ENCODE assay signal across 38 cellular contexts in genomic region chr6:125048274-125048673, GRCh38.
"Had no signal": no experiment of that assay in that cellular context is flagged by ENCODE, and none has a peak within 500 bp of the region (broad histone marks: within the 10 kb centered on the region; RNA-seq: fewer than 3 reads in every experiment).

No MANE protein-coding gene starts in this region.

- H3K4me1 ChIP-seq: Peyer's patch had no signal

- H3K4me1 Mint-ChIP-seq: activated B cell treated with CpG ODN at 0.5 μM for 24 hours; activated naive CD8-positive, alpha-beta T cell treated with anti-CD3 and anti-CD28 coated beads for 36 hours had no signal

- H3K27me3 Mint-ChIP-seq: activated B cell treated with CpG ODN at 0.5 μM for 24 hours; activated CD4-positive, alpha-beta memory T cell treated with anti-CD3 and anti-CD28 coated beads for 36 hours; activated naive CD8-positive, alpha-beta T cell treated with anti-CD3 and anti-CD28 coated beads for 36 hours had no signal

- H3K36me3 ChIP-seq: cardiac muscle cell, MG63, Peyer's patch had no signal

- ATAC-seq: activated T-cell treated with anti-CD3 and anti-CD28 coated beads, Interleukin-2, amount 50 U/mL, for 4 hours; PC-3; SK-N-SH treated with all-trans-retinoic acid at 6 μM for 48 hours had no signal

- H3K9me3 ChIP-seq: MG63, Peyer's patch, SJSA1 had no signal

- H3K27ac Mint-ChIP-seq: activated B cell treated with CpG ODN at 0.5 μM for 24 hours; activated CD4-positive, alpha-beta memory T cell treated with anti-CD3 and anti-CD28 coated beads for 36 hours; activated naive CD8-positive, alpha-beta T cell treated with anti-CD3 and anti-CD28 coated beads for 36 hours; activated T-helper 1 cell treated with anti-CD3 and anti-CD28 coated beads, Interleukin-12 subunit alpha, Interleukin-12 subunit beta, Interleukin-2, Interleukin-4 antibody, amounts not matched to agents 30 ng/mL and 10 ng/mL and 1 ng/mL, durations not matched to agents 14 hours and 24 hours and 36 hours had no signal

- H3K27ac ChIP-seq: cardiac muscle cell, Peyer's patch, SJSA1, VCaP had no signal

- H3K27me3 ChIP-seq: cardiac muscle cell, MG63, Peyer's patch, SJSA1 had no signal

- H3K4me3 ChIP-seq: cardiac muscle cell, MG63, Peyer's patch, SJSA1 had no signal

- H3K9me3 Mint-ChIP-seq: activated B cell treated with CpG ODN at 0.5 μM for 24 hours; activated CD4-positive, alpha-beta memory T cell treated with anti-CD3 and anti-CD28 coated beads for 36 hours; activated naive CD8-positive, alpha-beta T cell treated with anti-CD3 and anti-CD28 coated beads for 36 hours; activated T-cell treated with anti-CD3 and anti-CD28 coated beads, Interleukin-2, amount 50 U/mL, for 4 hours had no signal

- DNase-seq: activated B cell treated with CpG ODN at 0.5 μM for 24 hours; activated CD4-positive, alpha-beta memory T cell treated with anti-CD3 and anti-CD28 coated beads for 36 hours; activated CD4-positive, alpha-beta T cell treated with anti-CD3 and anti-CD28 coated beads for 4 hours; activated CD4-positive, alpha-beta T cell treated with anti-CD3 and anti-CD28 coated beads, Interleukin-2, amount 50 U/mL, for 1 hour; activated CD4-positive, CD25-positive, alpha-beta regulatory T cell treated with anti-CD3 and anti-CD28 coated beads, Interleukin-2, amount 50 U/mL, for 72 hours; activated CD8-positive, alpha-beta memory T cell treated with anti-CD3 and anti-CD28 coated beads, Interleukin-2, amount 50 U/mL, for 4 hours; activated effector memory CD4-positive, alpha-beta T cell treated with Interleukin-2 at 50 U/mL for 16 hours; activated naive CD4-positive, alpha-beta T cell treated with anti-CD3 and anti-CD28 coated beads, Interleukin-2, amount 50 U/mL, for 16 hours; activated naive CD8-positive, alpha-beta T cell treated with anti-CD3 and anti-CD28 coated beads for 36 hours; activated T-cell treated with anti-CD3 and anti-CD28 coated beads for 4 hours; activated T-cell treated with anti-CD3 and anti-CD28 coated beads, Interleukin-2, amount 50 U/mL, for 4 hours; amniotic stem cell; aorta; Karpas-422; KBM-7; MG63; NCI-H1048; NCI-H1105 treated with DMSO at 0.1 percent for 48 hours; NCI-H1436; NCI-H1694; NCI-H1930; NCI-H2081 treated with DMSO at 0.1 percent for 48 hours; NCI-H345; NCI-H524 treated with DMSO at 0.1 percent for 48 hours; NCI-H748 treated with DMSO at 0.1 percent for 48 hours; NK-92 treated with Interleukin-12 subunit alpha and Interleukin-12 subunit beta, amount 100 ng/mL, for 24 hours; PC-3; Peyer's patch; RPMI8226; SHP77 treated with DMSO at 0.1 percent for 48 hours; T-helper 1 cell; T-helper 2 cell; T-helper 9 cell had no signal

- H3K4me3 Mint-ChIP-seq: activated B cell treated with CpG ODN at 0.5 μM for 24 hours; activated CD4-positive, alpha-beta memory T cell treated with anti-CD3 and anti-CD28 coated beads for 36 hours; activated naive CD8-positive, alpha-beta T cell treated with anti-CD3 and anti-CD28 coated beads for 36 hours; activated T-cell treated with anti-CD3 and anti-CD28 coated beads, Interleukin-2, amount 50 U/mL, for 4 hours; activated T-helper 1 cell treated with anti-CD3 and anti-CD28 coated beads, Interleukin-12 subunit alpha, Interleukin-12 subunit beta, Interleukin-2, Interleukin-4 antibody, amounts not matched to agents 30 ng/mL and 10 ng/mL and 1 ng/mL, durations not matched to agents 14 hours and 24 hours and 36 hours had no signal

- H3K36me3 Mint-ChIP-seq: activated CD4-positive, alpha-beta memory T cell treated with anti-CD3 and anti-CD28 coated beads for 36 hours; activated naive CD8-positive, alpha-beta T cell treated with anti-CD3 and anti-CD28 coated beads for 36 hours had no signal
